In the genomic region with DNA sequence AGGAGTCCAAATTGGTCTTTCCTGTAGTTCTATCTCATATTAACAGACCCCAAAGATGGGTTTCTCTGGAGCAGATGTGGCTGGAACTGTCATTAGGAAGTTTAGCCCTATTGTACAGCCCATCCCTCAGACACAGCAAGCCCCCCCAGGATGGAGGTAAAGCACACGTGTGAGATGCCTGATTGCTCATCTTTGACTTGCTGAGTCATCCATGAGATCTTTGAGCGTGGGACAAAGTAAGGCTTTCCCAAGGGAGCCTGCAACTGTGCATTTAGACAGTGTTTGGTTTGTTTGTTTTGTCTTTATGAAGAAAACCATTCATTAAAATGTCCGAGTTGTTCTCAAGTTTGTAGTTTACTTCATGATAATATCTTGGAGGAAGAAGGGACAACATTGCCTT, we compare ENCODE assay signal across 1 cellular context.
TF ChIP-seq lines count a peak whose summit lies in the region.

No MANE protein-coding gene starts in this region.

TF ChIP-seq in HepG2, 621 proteins besides CTCF, POLR2A, EP300 and RAD21 (continued from another document):
- TF ChIP-seq MZF1 (CRISPR knock-in tag; IDR thresholded peaks at IDR 0.05; ENCODE audit: borderline replicate concordance) (no peak), RFX3 (CRISPR knock-in tag; IDR thresholded peaks at IDR 0.05) (no peak), NFE2L2 (IDR thresholded peaks at IDR 0.05; ENCODE audit: low read length) (peak; percentile 73), ZNF432 (CRISPR knock-in tag; IDR thresholded peaks at IDR 0.05; ENCODE audit: borderline replicate concordance) (no peak), MBD4 (IDR thresholded peaks at IDR 0.05; ENCODE audit: borderline replicate concordance, low read length) (no peak), FOXA1 (IDR thresholded peaks at IDR 0.05) (no peak), FOXA1 (CRISPR knock-in tag; IDR thresholded peaks at IDR 0.05) (no peak)
